Comparison of ENCODE assay signal across 1 cellular context in the genomic region with DNA sequence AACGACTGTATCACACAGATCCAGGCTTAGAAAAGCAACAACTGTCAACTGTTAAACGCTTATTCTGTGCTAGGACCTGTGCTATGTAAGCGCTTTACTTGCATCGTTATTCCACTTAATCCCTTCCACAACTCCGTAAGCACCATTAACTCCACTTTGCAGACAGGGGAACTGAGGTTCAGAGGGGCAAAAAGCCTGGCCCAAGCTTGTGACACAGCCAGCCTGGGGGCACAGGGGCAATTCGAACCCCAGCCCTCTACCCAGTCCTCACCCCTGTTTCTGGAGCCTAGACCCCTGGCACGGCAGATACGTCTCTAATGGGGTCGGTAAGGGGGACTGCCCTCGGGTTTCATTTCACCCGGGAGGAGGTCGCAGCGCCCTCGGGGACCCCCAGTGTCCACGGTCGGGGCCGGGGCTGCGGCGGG.
A peak's percentile ranks its signal among the peaks of the same experiment; 100 is the strongest.
TF ChIP-seq lines count a peak whose summit lies in the region.

No MANE protein-coding gene starts in this region.

TF ChIP-seq in K562, 482 proteins besides CTCF, POLR2A, EP300 and RAD21 (continued from another document):
- TF ChIP-seq, protein P1, sequence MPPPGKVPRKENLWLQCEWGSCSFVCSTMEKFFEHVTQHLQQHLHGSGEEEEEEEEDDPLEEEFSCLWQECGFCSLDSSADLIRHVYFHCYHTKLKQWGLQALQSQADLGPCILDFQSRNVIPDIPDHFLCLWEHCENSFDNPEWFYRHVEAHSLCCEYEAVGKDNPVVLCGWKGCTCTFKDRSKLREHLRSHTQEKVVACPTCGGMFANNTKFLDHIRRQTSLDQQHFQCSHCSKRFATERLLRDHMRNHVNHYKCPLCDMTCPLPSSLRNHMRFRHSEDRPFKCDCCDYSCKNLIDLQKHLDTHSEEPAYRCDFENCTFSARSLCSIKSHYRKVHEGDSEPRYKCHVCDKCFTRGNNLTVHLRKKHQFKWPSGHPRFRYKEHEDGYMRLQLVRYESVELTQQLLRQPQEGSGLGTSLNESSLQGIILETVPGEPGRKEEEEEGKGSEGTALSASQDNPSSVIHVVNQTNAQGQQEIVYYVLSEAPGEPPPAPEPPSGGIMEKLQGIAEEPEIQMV (tag; conservative IDR thresholded peaks at IDR 0.05; ENCODE audit: low read depth) = no peak
- TF ChIP-seq, protein P2, sequence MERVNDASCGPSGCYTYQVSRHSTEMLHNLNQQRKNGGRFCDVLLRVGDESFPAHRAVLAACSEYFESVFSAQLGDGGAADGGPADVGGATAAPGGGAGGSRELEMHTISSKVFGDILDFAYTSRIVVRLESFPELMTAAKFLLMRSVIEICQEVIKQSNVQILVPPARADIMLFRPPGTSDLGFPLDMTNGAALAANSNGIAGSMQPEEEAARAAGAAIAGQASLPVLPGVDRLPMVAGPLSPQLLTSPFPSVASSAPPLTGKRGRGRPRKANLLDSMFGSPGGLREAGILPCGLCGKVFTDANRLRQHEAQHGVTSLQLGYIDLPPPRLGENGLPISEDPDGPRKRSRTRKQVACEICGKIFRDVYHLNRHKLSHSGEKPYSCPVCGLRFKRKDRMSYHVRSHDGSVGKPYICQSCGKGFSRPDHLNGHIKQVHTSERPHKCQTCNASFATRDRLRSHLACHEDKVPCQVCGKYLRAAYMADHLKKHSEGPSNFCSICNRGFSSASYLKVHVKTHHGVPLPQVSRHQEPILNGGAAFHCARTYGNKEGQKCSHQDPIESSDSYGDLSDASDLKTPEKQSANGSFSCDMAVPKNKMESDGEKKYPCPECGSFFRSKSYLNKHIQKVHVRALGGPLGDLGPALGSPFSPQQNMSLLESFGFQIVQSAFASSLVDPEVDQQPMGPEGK (CRISPR knock-in tag; IDR thresholded peaks at IDR 0.05; ENCODE audit: borderline replicate concordance) = no peak
- TF ChIP-seq TCFL5 (CRISPR knock-in tag; conservative IDR thresholded peaks at IDR 0.05) (no peak), TBP (optimal IDR thresholded peaks at IDR 0.05; ENCODE audit: low read depth, low read length) (no peak), MEF2D (tag; conservative IDR thresholded peaks at IDR 0.05; ENCODE audit: low read depth) (no peak), ZNF232 (CRISPR knock-in tag; IDR thresholded peaks at IDR 0.05) (0 out of 2 replicates have a peak, but pooled peaks have one; percentile 51), ZBTB7A (IDR thresholded peaks at IDR 0.05; ENCODE audit: borderline replicate concordance, control insufficient read depth, low read depth, low read length) (peak; percentile 55), IFI16 (CRISPR knock-in tag; IDR thresholded peaks at IDR 0.05) (no peak), ZNF511 (CRISPR knock-in tag; IDR thresholded peaks at IDR 0.05) (0 out of 2 replicates have a peak, but pooled peaks have one; percentile 43)
